ENCODE assay signal across 1 cellular context in genomic region chr6:24426729-24427446, GRCh38.
TF ChIP-seq lines count a peak whose summit lies in the region.

No MANE protein-coding gene starts in this region.

TF ChIP-seq in HEK293, 187 proteins besides CTCF, POLR2A, EP300 and RAD21 (continued from another document):
- TF ChIP-seq ZNF629 (tag by site-specific recombination; IDR thresholded peaks at IDR 0.05) = no peak
- no peak for TF ChIP-seq ZNF324 (tag by site-specific recombination; IDR thresholded peaks at IDR 0.05)
- TF ChIP-seq ZNF776 (tag by site-specific recombination; IDR thresholded peaks at IDR 0.05; ENCODE audit: borderline replicate concordance) = no peak
- TF ChIP-seq ZNF37A (tag by site-specific recombination; IDR thresholded peaks at IDR 0.05) = no peak
- peak; percentile 48 for TF ChIP-seq WT1 (tag by site-specific recombination; IDR thresholded peaks at IDR 0.05)
- TF ChIP-seq ZNF157 (tag by site-specific recombination; IDR thresholded peaks at IDR 0.05) = no peak
